18 cellular contexts compared by ENCODE assay signal in the genomic region with DNA sequence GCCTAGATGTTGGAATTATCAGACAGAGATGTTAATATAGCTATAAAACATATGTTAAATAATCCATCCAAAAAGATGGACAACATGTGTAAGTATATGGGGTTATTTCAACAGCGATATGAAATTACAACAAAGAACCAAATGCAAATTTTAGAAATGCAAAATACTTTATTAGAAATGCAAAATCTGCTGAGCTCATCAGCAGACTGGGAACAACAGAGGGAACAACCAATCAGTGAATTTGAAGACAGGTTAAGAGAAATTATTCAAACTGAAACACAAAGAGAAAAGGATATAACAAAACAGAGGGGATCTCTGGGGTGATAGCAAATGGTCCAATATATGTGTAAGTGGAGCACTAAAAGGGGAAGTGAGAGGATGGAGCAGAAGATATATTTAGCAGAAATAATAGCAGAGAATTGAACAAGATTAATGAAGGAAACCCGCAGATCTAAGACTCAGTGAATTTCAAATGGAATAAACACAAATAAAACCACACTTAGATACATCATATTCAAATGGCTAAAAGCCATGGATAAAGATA. TPM values are rescaled to one million over a fixed set of nuclear protein-coding genes. Genes with fewer than 3 reads are reported as not detected.
DNase-seq lines count a peak whose midpoint lies in the region; ATAC-seq, FAIRE-seq and TF ChIP-seq lines count a peak whose summit lies in the region.
"Had no signal": no experiment of that assay in that cellular context is flagged by ENCODE, and none has a peak within 500 bp of the region (broad histone marks: within the 10 kb centered on the region; RNA-seq: fewer than 3 reads in every experiment).

No MANE protein-coding gene starts in this region.

- TF ChIP-seq RAD21 in HepG2 (CRISPR knock-in tag; IDR thresholded peaks at IDR 0.05) = no peak

- no TSS peak for BruUV-seq in HepG2 (replicated peaks; lab: Mats Ljungman, UMichigan)

- no peak for FAIRE-seq in HepG2 (lab: Jason Lieb, UNC)
- FAIRE-seq: GM12892, GM18507 had no signal

- no peaks in the 10 kb centered on the region for H3K27me3 ChIP-seq in HepG2 (ENCODE audit: control insufficient read depth in 1 of 2, insufficient read depth in 2 of 2, low read length in 2 of 2)
- H3K27me3 ChIP-seq in right lobe of liver = no peaks in the 10 kb centered on the region
- H3K27me3 ChIP-seq in adipocyte (replicated peaks; ENCODE audit: control insufficient read depth, insufficient read depth, low read length) = no peaks in the 10 kb centered on the region
- H3K27me3 ChIP-seq in osteoblast (ENCODE audit: insufficient read depth, low read length) = no peaks in the 10 kb centered on the region
- H3K27me3 ChIP-seq: BLaER1 treated with 17β-estradiol and CSF1 and Interleukin-3, amounts not matched to agents 10 nM and 100 nM had no signal

- H3K9me3 ChIP-seq in HepG2 (ENCODE audit: low read length) (peaks cover 15% of the 10 kb centered on the region), right lobe of liver (peaks cover 0 to 3% (median 0%) of the 10 kb centered on the region in 4 donors), adipocyte (ENCODE audit: control insufficient read depth, low read length) (peaks cover 36% of the 10 kb centered on the region), osteoblast (ENCODE audit: low read depth, low read length) (peaks cover 9% of the 10 kb centered on the region)

- DNase-seq in HepG2 (ENCODE audit: low spot score) (no peak), right lobe of liver (no peak), MV-4-11 (lab: John Stamatoyannopoulos, UW) (peak; percentile 38), adipocyte (ENCODE audit: low read depth) (no peak), osteoblast (ENCODE audit: insufficient read length, low spot score, missing footprints) (peak; percentile 8), DMS79 treated with DMSO at 0.1 percent for 48 hours (lab: John Stamatoyannopoulos, UW) (no peak), NCI-H748 treated with DMSO at 0.1 percent for 48 hours (lab: John Stamatoyannopoulos, UW) (no peak)
- DNase-seq: Calu3; CD8-positive, alpha-beta T cell; DND-41; EL; GM23248; KBM-7 had no signal

- POLR2A ChIA-PET in HepG2 (lab: Yijun Ruan, JAX) = interaction anchor here (0.6 kb wide), 1 partner anchor 19 kb away, joined by 3 read pairs; no protein-coding TSS in a partner anchor

- TF ChIP-seq POLR2A in HepG2 (IDR thresholded peaks at IDR 0.05; ENCODE audit: insufficient read depth in 1 of 2, low read depth in 2 of 2, low read length in 2 of 2) (no peak), right lobe of liver (IDR thresholded peaks at IDR 0.05) (no peak)

- no peak overlapping the region for H2AFZ ChIP-seq in HepG2 (ENCODE audit: low read length)
- no peak overlapping the region for H2AFZ ChIP-seq in osteoblast (ENCODE audit: low read length)
- H2AFZ ChIP-seq: GM23248 had no signal

- 72% methylated on average over 2 of the region's 2 CpGs for WGBS in HepG2 (ENCODE audit: low lambda C conversion rate)
- 60% methylated on average over 2 of the region's 2 CpGs for WGBS in right lobe of liver (ENCODE audit: insufficient coverage, low coverage, low lambda C conversion rate, missing lambda C conversion rate)

- no peaks in the 10 kb centered on the region for H3K79me2 ChIP-seq in HepG2 (ENCODE audit: insufficient read depth, low read length)
- H3K79me2 ChIP-seq in osteoblast (ENCODE audit: insufficient read depth, low read length) = no peaks in the 10 kb centered on the region

- ATAC-seq in HepG2 (no peak), right lobe of liver (no peak), GM18867 (IDR thresholded peaks at IDR 0.05; ENCODE audit: unreplicated experiment) (no peak)
- ATAC-seq: CD8-positive, alpha-beta T cell had no signal

- no peaks in the 10 kb centered on the region for H3K36me3 ChIP-seq in HepG2 (replicated peaks in 1 of 2; ENCODE audit: control insufficient read depth in 1 of 2, insufficient read depth in 2 of 2, low read length in 2 of 2)
- no peaks in the 10 kb centered on the region for H3K36me3 ChIP-seq in right lobe of liver
- H3K36me3 ChIP-seq in adipocyte (ENCODE audit: control insufficient read depth, insufficient read depth, low read length, severe bottlenecking) = no peaks in the 10 kb centered on the region
- H3K36me3 ChIP-seq in osteoblast (ENCODE audit: insufficient read depth, low read length) = no peaks in the 10 kb centered on the region
- H3K36me3 ChIP-seq: HAP-1 had no signal

- no peaks in the 10 kb centered on the region for H4K20me1 ChIP-seq in HepG2 (ENCODE audit: insufficient read depth, low read length)
- H4K20me1 ChIP-seq in osteoblast (ENCODE audit: insufficient read depth, low read length) = no peaks in the 10 kb centered on the region
- H4K20me1 ChIP-seq: BLaER1 treated with 17β-estradiol and CSF1 and Interleukin-3, amounts not matched to agents 10 nM and 100 nM had no signal

- CTCF ChIA-PET in HepG2 (lab: Yijun Ruan, JAX; ENCODE audit: low intra/inter-chr PET ratio, low total read pairs) = no interaction called here

- no peak overlapping the region for H3K4me3 ChIP-seq in HepG2 (replicated peaks in 1 of 3; ENCODE audit: insufficient read depth in 1 of 3, low read depth in 2 of 3, low read length in 3 of 3)
- H3K4me3 ChIP-seq in right lobe of liver = no peak overlapping the region
- peak overlapping the region; percentile 29 for H3K4me3 ChIP-seq in adipocyte (ENCODE audit: low read length)
- H3K4me3 ChIP-seq in osteoblast (ENCODE audit: insufficient read depth, low read length) = no peak overlapping the region
- H3K4me3 ChIP-seq: BLaER1 treated with 17β-estradiol and CSF1 and Interleukin-3, amounts not matched to agents 10 nM and 100 nM; GM23248; HAP-1 had no signal

- intact Hi-C loops in HepG2 (cut with micrococcal nuclease; ENCODE audit: unreplicated experiment) = no loop called here
- intact Hi-C loops in right lobe of liver (cut with DNase I) = no loop called here

- H3K4me2 ChIP-seq in HepG2 (ENCODE audit: low read depth, low read length) (no peak overlapping the region), osteoblast (ENCODE audit: insufficient read depth, low read length) (no peak overlapping the region)
- H3K4me2 ChIP-seq: BLaER1 treated with 17β-estradiol and CSF1 and Interleukin-3, amounts not matched to agents 10 nM and 100 nM had no signal

- TF ChIP-seq EP300 in HepG2 (IDR thresholded peaks at IDR 0.05; ENCODE audit: low read depth in 2 of 2, low read length in 2 of 2) = no peak
- TF ChIP-seq EP300 in HepG2 (CRISPR knock-in tag; IDR thresholded peaks at IDR 0.05; ENCODE audit: borderline replicate concordance) = no peak

- in situ Hi-C loops in HepG2 (cut with HindIII; ENCODE audit: extremely low pct_ligation_motif_present, low pct_unique_long_range_greater_than_20kb) = no loop called here

- H3K9ac ChIP-seq in HepG2 (ENCODE audit: insufficient read depth, low read depth, low read length) = no peak overlapping the region
- no peak overlapping the region for H3K9ac ChIP-seq in adipocyte (ENCODE audit: low read length)
- H3K9ac ChIP-seq: BLaER1 treated with 17β-estradiol and CSF1 and Interleukin-3, amounts not matched to agents 10 nM and 100 nM; GM23248 had no signal

- TF ChIP-seq CTCF in HepG2 (CRISPR knock-in tag; IDR thresholded peaks at IDR 0.05) (no peak), right lobe of liver (IDR thresholded peaks at IDR 0.05) (no peak), osteoblast (IDR thresholded peaks at IDR 0.05; ENCODE audit: extremely low read depth, low read depth, low read length) (no peak)

- H3K27ac ChIP-seq in HepG2 (ENCODE audit: extremely low read length, insufficient read depth, low read length) (no peak overlapping the region), right lobe of liver (no peak overlapping the region), osteoblast (ENCODE audit: low read depth, low read length) (no peak overlapping the region)
- H3K27ac ChIP-seq: BLaER1 treated with 17β-estradiol and CSF1 and Interleukin-3, amounts not matched to agents 10 nM and 100 nM; GM23248 had no signal

- H3K4me1 ChIP-seq in HepG2 (ENCODE audit: insufficient read depth, low read length) (no peaks in the 10 kb centered on the region), right lobe of liver (no peaks in the 10 kb centered on the region), adipocyte (ENCODE audit: control insufficient read depth, insufficient read depth, low read length) (no peaks in the 10 kb centered on the region), osteoblast (ENCODE audit: insufficient read depth, low read length) (peaks cover 5% of the 10 kb centered on the region)
- H3K4me1 ChIP-seq: BLaER1 treated with 17β-estradiol and CSF1 and Interleukin-3, amounts not matched to agents 10 nM and 100 nM; HAP-1 had no signal

TF ChIP-seq in HepG2, 621 proteins besides CTCF, POLR2A, EP300 and RAD21:
- TF ChIP-seq IRF2 (CRISPR knock-in tag; IDR thresholded peaks at IDR 0.05) (no peak), MAFF (IDR thresholded peaks at IDR 0.05; ENCODE audit: low read depth, low read length) (peak; percentile 54), NR3C1 (CRISPR knock-in tag; IDR thresholded peaks at IDR 0.05) (no peak), GATA4 (IDR thresholded peaks at IDR 0.05; ENCODE audit: borderline replicate concordance, low read depth) (no peak), MAFK (conservative IDR thresholded peaks at IDR 0.05 in 1 of 2, IDR thresholded peaks at IDR 0.05 in 1 of 2; ENCODE audit: low read length in 2 of 2) (peak; percentile 57 to 68)
TF ChIP-seq in HepG2: peak in this region for 2.

RNA-seq across cellular contexts. Expression of a gene that starts 13.5 kb away (rescaled TPM):
- 68.4 and 84.6 TPM in 2 replicates for total RNA-seq in HepG2 (2016; rRNA removed; fragmentation: Illumina TruSeq; extraction: Trizol)
- 8.0 TPM in 2 replicates for total RNA-seq in HepG2 (2016; cell fraction: cytosol; rRNA removed; fragmentation: Illumina TruSeq; extraction: Trizol; ENCODE audit: low read depth)
- 60.2 and 86.4 TPM in 2 replicates for total RNA-seq in HepG2 (2016; cell fraction: insoluble cytoplasmic fraction; rRNA removed; fragmentation: Illumina TruSeq; extraction: Trizol)
- 38.4 and 40.3 TPM in 2 replicates for total RNA-seq in HepG2 (2016; cell fraction: membrane; rRNA removed; fragmentation: Illumina TruSeq; extraction: Trizol)
- 59.1 and 66.3 TPM in 2 replicates for total RNA-seq in HepG2 (2016; cell fraction: nucleus; rRNA removed; fragmentation: Illumina TruSeq; extraction: Trizol)
- polyA plus RNA-seq in HepG2 (2011; rRNA removed) = 34.5 and 42.2 TPM in 2 replicates
- 35.2 and 53.7 TPM in 2 replicates for polyA plus RNA-seq in HepG2 (2011; cell fraction: cytosol; rRNA removed)
- polyA plus RNA-seq in HepG2 (2011; cell fraction: nucleus; rRNA removed) = 38.8 and 44.3 TPM in 2 replicates
- polyA plus RNA-seq in HepG2 (2012) = 50.2 and 79.5 TPM in 2 replicates
- polyA plus RNA-seq in HepG2 (2016; cell fraction: cytosol; fragmentation: Illumina TruSeq; extraction: Trizol; ENCODE audit: low read depth) = 5.2 and 5.6 TPM in 2 replicates
- 70.3 and 83.1 TPM in 2 replicates for polyA plus RNA-seq in HepG2 (2016; cell fraction: insoluble cytoplasmic fraction; fragmentation: Illumina TruSeq; extraction: Trizol; ENCODE audit: low read depth)
- polyA plus RNA-seq in HepG2 (2016; cell fraction: membrane; fragmentation: Illumina TruSeq; extraction: Trizol; ENCODE audit: low read depth) = 24.6 and 27.0 TPM in 2 replicates
- polyA plus RNA-seq in HepG2 (2016; cell fraction: nucleus; fragmentation: Illumina TruSeq; extraction: Trizol; ENCODE audit: insufficient read depth, low read depth) = 106 and 113 TPM in 2 replicates
- polyA minus RNA-seq in HepG2 (2011; rRNA and poly(A)+ RNA removed; ENCODE audit: low replicate concordance) = 7.6 and 148 TPM in 2 replicates
- 47.4 and 52.3 TPM in 2 replicates for polyA minus RNA-seq in HepG2 (2011; cell fraction: cytosol; rRNA and poly(A)+ RNA removed)
- polyA minus RNA-seq in HepG2 (2011; cell fraction: nucleus; rRNA and poly(A)+ RNA removed) = 39.0 and 60.8 TPM in 2 replicates
- 10 to 100 TPM; 18.0 to 53.5 (median 31.0) TPM for total RNA-seq in right lobe of liver
- total RNA-seq in osteoblast = 16.5 and 18.8 TPM in 2 replicates

Comparison
In these comparisons a context has a peak if more than half of its experiments do, and no peak if none do; other contexts are left out.
1. DNase-seq: peak in MV-4-11 (single experiment) and osteoblast (single experiment); none in HepG2 (single experiment), right lobe of liver (0 of 3), adipocyte (single experiment), DMS79 treated with DMSO at 0.1 percent for 48 hours (single experiment) and NCI-H748 treated with DMSO at 0.1 percent for 48 hours (single experiment).